8 cellular contexts compared by ENCODE assay signal in genomic region chr6:5004373-5005037, GRCh38. TPM values are rescaled to one million over a fixed set of nuclear protein-coding genes. Genes with fewer than 3 reads are reported as not detected.
DNase-seq lines count a peak whose midpoint lies in the region; ATAC-seq and TF ChIP-seq lines count a peak whose summit lies in the region.

No MANE protein-coding gene starts in this region.

- POLR2A ChIA-PET in activated CD4-positive, alpha-beta T cell treated with anti-CD3 and anti-CD28 coated beads, Interleukin-2, amount 10 ng/mL, durations not matched to agents 7 days and 5 days (lab: Charles Lee): no interaction called here

- no peak for TF ChIP-seq EP300 in stomach (IDR thresholded peaks at IDR 0.05)

- no peaks in the 10 kb centered on the region for H3K9me3 Mint-ChIP-seq in activated CD4-positive, alpha-beta T cell treated with anti-CD3 and anti-CD28 coated beads, Interleukin-2, amount 10 ng/mL, durations not matched to agents 7 days and 5 days

- H3K4me3 Mint-ChIP-seq in activated CD4-positive, alpha-beta T cell treated with anti-CD3 and anti-CD28 coated beads, Interleukin-2, amount 10 ng/mL, durations not matched to agents 7 days and 5 days: peak overlapping the region; percentile 88

- no peak for TF ChIP-seq POLR2A in stomach (IDR thresholded peaks at IDR 0.05)

- H3K4me1 Mint-ChIP-seq in activated CD4-positive, alpha-beta T cell treated with anti-CD3 and anti-CD28 coated beads, Interleukin-2, amount 10 ng/mL, durations not matched to agents 7 days and 5 days: peaks cover 21% of the 10 kb centered on the region

- H3K27ac ChIP-seq in VCaP: peak overlapping the region; percentile 66
- H3K27ac ChIP-seq in hepatocyte: peak overlapping the region; percentile 86
- H3K27ac ChIP-seq in stomach: peak overlapping the region; percentile 82 to 91 (median 84)

- H3K4me3 ChIP-seq in hepatocyte: peak overlapping the region; percentile 92
- H3K4me3 ChIP-seq in stomach: peak overlapping the region; percentile 59 to 82 (median 69)

- 62% methylated on average over 12 of the region's 12 CpGs for WGBS in hepatocyte (ENCODE audit: low lambda C conversion rate, missing lambda C conversion rate)
- WGBS in stomach, 5 donors: 50 to 55% (median 54%) methylated on average over 12 of the region's 12 CpGs

- H3K36me3 Mint-ChIP-seq in activated CD4-positive, alpha-beta T cell treated with anti-CD3 and anti-CD28 coated beads, Interleukin-2, amount 10 ng/mL, durations not matched to agents 7 days and 5 days (ENCODE audit: low read depth): peaks cover 9% of the 10 kb centered on the region

- CTCF ChIA-PET in activated CD4-positive, alpha-beta T cell treated with anti-CD3 and anti-CD28 coated beads, Interleukin-2, amount 10 ng/mL, durations not matched to agents 7 days and 5 days (lab: Charles Lee): interaction anchor here (0.6 to 2.0 kb wide), 6 partner anchors 10 to 170 kb away, joined by 3 to 10 read pairs (median 4); no protein-coding TSS in a partner anchor

- H3K9me2 ChIP-seq in hepatocyte (replicated peaks; ENCODE audit: insufficient read depth): no peaks in the 10 kb centered on the region

- no peak for DNase-seq in activated CD4-positive, alpha-beta T cell treated with anti-CD3 and anti-CD28 coated beads, Interleukin-2, amount 10 ng/mL, durations not matched to agents 7 days and 5 days
- no peak for DNase-seq in activated CD4-positive, alpha-beta T cell treated with anti-CD3 and anti-CD28 coated beads, Interleukin-2, amount 50 U/mL, for 48 hours
- DNase-seq in hepatocyte (ENCODE audit: low spot score): no peak
- DNase-seq in stomach: no peak
- DNase-seq in HuH-7.5 (ENCODE audit: low spot score): no peak
- DNase-seq in ecto neural progenitor cell (ENCODE audit: low spot score): no peak

- TF ChIP-seq CTCF in VCaP (conservative IDR thresholded peaks at IDR 0.05): no peak
- TF ChIP-seq CTCF in hepatocyte (IDR thresholded peaks at IDR 0.05; ENCODE audit: poor library complexity): no peak
- TF ChIP-seq CTCF in stomach (IDR thresholded peaks at IDR 0.05): no peak

- H3K27me3 ChIP-seq in hepatocyte (no peaks in the 10 kb centered on the region), stomach (no peaks in the 10 kb centered on the region)

- H3K36me3 ChIP-seq in hepatocyte (replicated peaks; ENCODE audit: insufficient read depth, low read depth): no peaks in the 10 kb centered on the region
- H3K36me3 ChIP-seq in stomach: peaks cover 5 to 21% (median 17%) of the 10 kb centered on the region in 4 donors

- H3K27me3 Mint-ChIP-seq in activated CD4-positive, alpha-beta T cell treated with anti-CD3 and anti-CD28 coated beads, Interleukin-2, amount 10 ng/mL, durations not matched to agents 7 days and 5 days: no peaks in the 10 kb centered on the region

- H3K9me3 ChIP-seq in hepatocyte (ENCODE audit: low read depth): no peaks in the 10 kb centered on the region
- no peaks in the 10 kb centered on the region for H3K9me3 ChIP-seq in stomach

- no peak for ATAC-seq in HG02759 (IDR thresholded peaks at IDR 0.05; ENCODE audit: unreplicated experiment)

- H3K4me2 ChIP-seq in hepatocyte: peak overlapping the region; percentile 77

- H3K27ac Mint-ChIP-seq in activated CD4-positive, alpha-beta T cell treated with anti-CD3 and anti-CD28 coated beads, Interleukin-2, amount 10 ng/mL, durations not matched to agents 7 days and 5 days: peak overlapping the region; percentile 96

- H3K4me1 ChIP-seq in hepatocyte (ENCODE audit: insufficient read depth) (no peaks in the 10 kb centered on the region), stomach (peaks cover 0 to 11% (median 7%) of the 10 kb centered on the region in 4 donors)

- H4K20me1 ChIP-seq in hepatocyte (ENCODE audit: insufficient read depth, poor library complexity, severe bottlenecking): no peaks in the 10 kb centered on the region

- peak overlapping the region; percentile 86 for H2AFZ ChIP-seq in hepatocyte

- no peaks in the 10 kb centered on the region for H3K79me2 ChIP-seq in hepatocyte

- intact Hi-C loops in stomach (cut with DNase I; ENCODE audit: low total_unique reads): no loop called here

RNA-seq across cellular contexts. Expression of gene RPP40, which starts 0.7 kb away (rescaled TPM):
- total RNA-seq in activated CD4-positive, alpha-beta T cell treated with anti-CD3 and anti-CD28 coated beads, Interleukin-2, amount 10 ng/mL, durations not matched to agents 7 days and 5 days: 1 to 10 TPM; 5.8 to 6.2 TPM
- total RNA-seq in hepatocyte: 6.3 and 24.8 TPM in 2 replicates
- 7.1 and 17.7 TPM in 2 replicates for polyA plus RNA-seq in hepatocyte
- 1 to 10 TPM in 3 of 5 donors, not detected in 2; 3.3 to 5.3 (median 4.5) TPM for total RNA-seq in stomach
- polyA plus RNA-seq in stomach: 1 to 10 TPM; 4.2 to 7.3 (median 6.0) TPM
